ENCODE assay signal across 17 cellular contexts in the genomic region with DNA sequence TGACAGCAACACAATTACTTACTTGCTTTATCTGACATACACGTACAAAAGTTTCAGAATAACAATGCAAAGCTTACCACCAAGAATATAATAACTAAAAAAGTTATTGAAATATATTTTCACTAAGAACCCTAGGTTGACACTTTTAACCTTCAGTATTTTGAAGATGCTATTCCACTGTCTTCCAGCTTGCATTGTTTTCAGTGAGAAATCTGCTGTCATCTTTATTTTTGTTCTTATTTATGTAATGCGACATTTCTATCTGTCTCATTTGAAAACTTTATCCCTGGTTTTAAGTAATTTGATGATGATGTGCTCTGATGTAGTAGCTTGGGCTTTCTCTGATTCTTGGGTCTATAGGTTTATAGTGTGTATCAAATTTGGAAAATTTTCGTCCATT.
"Had no signal": no experiment of that assay in that cellular context is flagged by ENCODE, and none has a peak within 500 bp of the region (broad histone marks: within the 10 kb centered on the region; RNA-seq: fewer than 3 reads in every experiment).

No MANE protein-coding gene starts in this region.

- H3K4me1 ChIP-seq: adrenal gland, esophagus muscularis mucosa, foreskin keratinocyte had no signal

- H3K4me1 Mint-ChIP-seq: activated naive CD4-positive, alpha-beta T cell treated with anti-CD3 and anti-CD28 coated beads, Interleukin-2, amount 50 U/mL, for 24 hours; stimulated activated memory B cell treated with anti-CD40 and anti-IgM and Interleukin-4, amounts not matched to agents 10 μg/mL and 1 μg/mL and 100 μg/mL, for 72 hours had no signal

- H3K27ac ChIP-seq: adrenal gland, coronary artery, esophagus muscularis mucosa, foreskin keratinocyte had no signal

- H3K27me3 ChIP-seq: adrenal gland, esophagus muscularis mucosa had no signal

- H3K36me3 Mint-ChIP-seq: stimulated activated memory B cell treated with anti-CD40 and anti-IgM and Interleukin-4, amounts not matched to agents 10 μg/mL and 1 μg/mL and 100 μg/mL, for 72 hours had no signal

- H3K27ac Mint-ChIP-seq: activated CD8-positive, alpha-beta T cell treated with anti-CD3 and anti-CD28 coated beads for 36 hours; activated naive CD4-positive, alpha-beta T cell treated with anti-CD3 and anti-CD28 coated beads, Interleukin-2, amount 50 U/mL, for 24 hours; natural killer cell treated with Interleukin-12 subunit alpha and Interleukin-12 subunit beta and Interleukin-15 and Interleukin-18, amount 100 ng/mL, for 72 hours; stimulated activated memory B cell treated with anti-CD40 and anti-IgM and Interleukin-4, amounts not matched to agents 10 μg/mL and 1 μg/mL and 100 μg/mL, for 72 hours had no signal

- DNase-seq: activated CD4-positive, alpha-beta T cell treated with anti-CD3 and anti-CD28 coated beads for 4 hours; activated CD8-positive, alpha-beta T cell treated with anti-CD3 and anti-CD28 coated beads for 36 hours; activated effector memory CD4-positive, alpha-beta T cell treated with Interleukin-2 at 50 U/mL for 16 hours; activated T-cell treated with anti-CD3 and anti-CD28 coated beads, Interleukin-2, amount 50 U/mL, for 4 hours; adrenal gland; caudate nucleus; foreskin keratinocyte; glutamatergic neuron; hypothalamus; posterior cingulate gyrus; retina; stimulated activated CD4-positive, alpha-beta T cell treated with anti-CD3 and anti-CD28 coated beads, Interleukin-2, amount 100 ng/mL, for 48 hours had no signal

- H3K4me3 Mint-ChIP-seq: activated CD8-positive, alpha-beta T cell treated with anti-CD3 and anti-CD28 coated beads for 36 hours; activated naive CD4-positive, alpha-beta T cell treated with anti-CD3 and anti-CD28 coated beads, Interleukin-2, amount 50 U/mL, for 24 hours; activated T-cell treated with anti-CD3 and anti-CD28 coated beads, Interleukin-2, amount 50 U/mL, for 4 hours; natural killer cell treated with Interleukin-12 subunit alpha and Interleukin-12 subunit beta and Interleukin-15 and Interleukin-18, amount 100 ng/mL, for 72 hours; stimulated activated memory B cell treated with anti-CD40 and anti-IgM and Interleukin-4, amounts not matched to agents 10 μg/mL and 1 μg/mL and 100 μg/mL, for 72 hours had no signal

- ATAC-seq: activated CD8-positive, alpha-beta T cell treated with anti-CD3 and anti-CD28 coated beads for 36 hours; activated T-cell treated with anti-CD3 and anti-CD28 coated beads, Interleukin-2, amount 50 U/mL, for 4 hours; foreskin keratinocyte; natural killer cell treated with Interleukin-12 subunit alpha and Interleukin-12 subunit beta and Interleukin-15 and Interleukin-18, amount 100 ng/mL, for 72 hours; stimulated activated memory B cell treated with anti-CD40 and anti-IgM and Interleukin-4, amounts not matched to agents 10 μg/mL and 1 μg/mL and 100 μg/mL, for 72 hours had no signal

- H3K27me3 Mint-ChIP-seq: activated CD8-positive, alpha-beta T cell treated with anti-CD3 and anti-CD28 coated beads for 36 hours; stimulated activated memory B cell treated with anti-CD40 and anti-IgM and Interleukin-4, amounts not matched to agents 10 μg/mL and 1 μg/mL and 100 μg/mL, for 72 hours had no signal

- H3K4me3 ChIP-seq: adrenal gland, coronary artery, esophagus muscularis mucosa had no signal

- H3K36me3 ChIP-seq: adrenal gland, esophagus muscularis mucosa had no signal
